1 cellular context compared by ENCODE assay signal in the genomic region with DNA sequence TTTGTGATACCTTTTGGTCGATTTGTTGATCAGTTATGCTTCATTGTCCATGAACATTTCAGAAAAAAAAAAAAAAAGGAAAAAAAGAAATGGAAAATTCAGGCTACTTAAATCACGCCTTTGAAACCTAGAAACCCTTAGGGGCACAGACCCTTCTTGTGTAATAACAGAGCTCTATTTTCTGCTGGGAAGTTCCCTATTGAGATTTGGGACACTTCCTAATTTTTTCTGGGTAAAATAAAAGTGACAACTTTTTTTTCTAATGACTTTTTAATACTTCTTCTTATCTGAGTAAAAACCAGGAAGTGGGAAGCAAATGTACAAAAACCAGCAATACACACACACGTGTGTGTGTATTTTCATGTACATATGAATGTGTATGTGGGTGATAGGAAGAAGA.
TF ChIP-seq lines count a peak whose summit lies in the region.

No MANE protein-coding gene starts in this region.

TF ChIP-seq in IMR-90, 13 proteins besides CTCF, POLR2A, EP300 and RAD21:
- no peak for TF ChIP-seq SMC3 (IDR thresholded peaks at IDR 0.05; ENCODE audit: low read depth, low read length)
- no peak for TF ChIP-seq CHD1 (IDR thresholded peaks at IDR 0.05; ENCODE audit: low read depth, low read length)
- TF ChIP-seq, protein P1, sequence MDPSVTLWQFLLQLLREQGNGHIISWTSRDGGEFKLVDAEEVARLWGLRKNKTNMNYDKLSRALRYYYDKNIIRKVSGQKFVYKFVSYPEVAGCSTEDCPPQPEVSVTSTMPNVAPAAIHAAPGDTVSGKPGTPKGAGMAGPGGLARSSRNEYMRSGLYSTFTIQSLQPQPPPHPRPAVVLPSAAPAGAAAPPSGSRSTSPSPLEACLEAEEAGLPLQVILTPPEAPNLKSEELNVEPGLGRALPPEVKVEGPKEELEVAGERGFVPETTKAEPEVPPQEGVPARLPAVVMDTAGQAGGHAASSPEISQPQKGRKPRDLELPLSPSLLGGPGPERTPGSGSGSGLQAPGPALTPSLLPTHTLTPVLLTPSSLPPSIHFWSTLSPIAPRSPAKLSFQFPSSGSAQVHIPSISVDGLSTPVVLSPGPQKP (IDR thresholded peaks at IDR 0.05; ENCODE audit: borderline replicate concordance, low read depth, low read length): no peak
- no peak for TF ChIP-seq RCOR1 (IDR thresholded peaks at IDR 0.05; ENCODE audit: insufficient replicate concordance, low read length)
- no peak for TF ChIP-seq NFE2L2 (IDR thresholded peaks at IDR 0.05; ENCODE audit: low read depth, low read length)
TF ChIP-seq in IMR-90: peak in this region for 0.
